ENCODE assay signal across 14 cellular contexts in the genomic region with DNA sequence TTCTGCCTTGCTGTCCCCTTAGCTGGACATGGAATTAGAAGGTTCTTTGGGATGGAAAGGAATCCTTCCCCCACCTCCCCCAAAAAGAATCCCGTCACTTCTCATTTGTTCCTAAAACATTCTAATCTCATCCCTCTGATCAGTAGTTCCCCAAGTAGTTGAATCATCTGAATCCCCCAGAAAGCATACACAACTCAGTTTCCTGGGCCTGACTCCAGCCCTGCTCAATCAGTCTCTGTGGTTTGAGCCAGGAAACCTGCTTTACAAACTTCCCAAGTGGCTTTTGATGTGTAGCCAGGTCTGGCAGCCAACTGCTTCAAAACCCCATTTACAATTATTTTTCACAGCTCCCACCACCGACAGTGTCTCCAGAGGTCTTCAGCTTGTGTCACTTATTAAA. TPM values are rescaled to one million over a fixed set of nuclear protein-coding genes. Genes with fewer than 3 reads are reported as not detected.
A peak's percentile ranks its signal among the peaks of the same experiment; 100 is the strongest.
DNase-seq lines count a peak whose midpoint lies in the region; ATAC-seq, FAIRE-seq and TF ChIP-seq lines count a peak whose summit lies in the region.
"Had no signal": no experiment of that assay in that cellular context is flagged by ENCODE, and none has a peak within 500 bp of the region (broad histone marks: within the 10 kb centered on the region; RNA-seq: fewer than 3 reads in every experiment).

No MANE protein-coding gene starts in this region.

- POLR2A ChIA-PET in GM12878 (lab: Charles Lee) (interaction anchor here (1.1 to 1.4 kb wide), 4 partner anchors 18 to 250 kb away, joined by 3 to 4 read pairs (median 4); no protein-coding TSS in a partner anchor), HepG2 (lab: Yijun Ruan, JAX) (interaction anchor here (1.4 to 3.3 kb wide), 5 partner anchors 10 to 257 kb away, joined by 4 to 22 read pairs (median 7); partner anchors contain the start of gene ZNRF3)

- H3K4me1 Mint-ChIP-seq in immature natural killer cell: peaks cover 7 to 13% of the 10 kb centered on the region in 2 donors
- H3K4me1 Mint-ChIP-seq: naive B cell had no signal

- H3K9me3 Mint-ChIP-seq in immature natural killer cell: no peaks in the 10 kb centered on the region
- H3K9me3 Mint-ChIP-seq: naive B cell had no signal

- H3K27me3 ChIP-seq in GM12878 (replicated peaks in 1 of 2; ENCODE audit: control insufficient read depth in 2 of 2, insufficient read depth in 2 of 2, low read length in 1 of 2): no peaks in the 10 kb centered on the region; a peak in 1 of 4 replicates
- no peaks in the 10 kb centered on the region for H3K27me3 ChIP-seq in HepG2 (ENCODE audit: control insufficient read depth in 1 of 2, insufficient read depth in 2 of 2, low read length in 2 of 2)
- no peaks in the 10 kb centered on the region for H3K27me3 ChIP-seq in upper lobe of right lung

- H4K20me1 ChIP-seq in GM12878 (ENCODE audit: control insufficient read depth, insufficient read depth) (no peaks in the 10 kb centered on the region), HepG2 (ENCODE audit: insufficient read depth, low read length) (peaks cover 9% of the 10 kb centered on the region)

- RAD21 ChIA-PET in GM12878 (lab: Charles Lee; ENCODE audit: unreplicated experiment): interaction anchor here (0.9 to 8.5 kb wide), 41 partner anchors 10 to 441 kb away, joined by 3 to 119 read pairs (median 8); partner anchors contain the start of genes KREMEN1 and ZNRF3

- H3K27ac Mint-ChIP-seq in immature natural killer cell: no peak overlapping the region
- H3K27ac Mint-ChIP-seq: naive B cell had no signal

- H2AFZ ChIP-seq in GM12878 (ENCODE audit: control insufficient read depth, low read depth, low read length): no peak overlapping the region
- no peak overlapping the region for H2AFZ ChIP-seq in HepG2 (ENCODE audit: low read length)

- FAIRE-seq in GM12878 (lab: Jason Lieb, UNC): peak; percentile 44
- no peak for FAIRE-seq in HepG2 (lab: Jason Lieb, UNC)
- FAIRE-seq: D721Med had no signal

- TF ChIP-seq CTCF in GM12878 (IDR thresholded peaks at IDR 0.05 in 2 of 3, conservative IDR thresholded peaks at IDR 0.05 in 1 of 3; ENCODE audit: control insufficient read depth in 2 of 3, extremely low read depth in 1 of 3, insufficient read depth in 1 of 3, low read depth in 3 of 3, low read length in 3 of 3) (no peak), HepG2 (CRISPR knock-in tag; IDR thresholded peaks at IDR 0.05) (no peak), upper lobe of right lung (IDR thresholded peaks at IDR 0.05) (no peak)

- intact Hi-C loops in GM12878 (cut with micrococcal nuclease; ENCODE audit: unreplicated experiment) (loop anchor here (10.0 kb wide), 1 partner anchor 113 kb away; no protein-coding TSS in a partner anchor), HepG2 (cut with micrococcal nuclease; ENCODE audit: unreplicated experiment) (loop anchor here (5.0 kb wide), 1 partner anchor 111 kb away; no protein-coding TSS in a partner anchor), upper lobe of right lung (cut with DNase I) (loop anchor here (5.0 kb wide), 1 partner anchor 189 kb away; no protein-coding TSS in a partner anchor)

- in situ Hi-C loops in GM12878 (cut with MboI) (loop anchor here (25.0 kb wide), 1 partner anchor 1004 kb away; no protein-coding TSS in a partner anchor), HepG2 (cut with HindIII; ENCODE audit: extremely low pct_ligation_motif_present, low pct_unique_long_range_greater_than_20kb) (no loop called here)

- no peak overlapping the region for H3K4me3 ChIP-seq in GM12878
- H3K4me3 ChIP-seq in HepG2 (replicated peaks in 1 of 3; ENCODE audit: insufficient read depth in 1 of 3, low read depth in 2 of 3, low read length in 3 of 3): no peak overlapping the region
- H3K4me3 ChIP-seq in upper lobe of right lung: no peak overlapping the region
- H3K4me3 ChIP-seq: skin epidermis had no signal

- TF ChIP-seq POLR2A in GM12878 (IDR thresholded peaks at IDR 0.05; ENCODE audit: low read depth, low read length) (no peak), HepG2 (IDR thresholded peaks at IDR 0.05; ENCODE audit: insufficient read depth in 1 of 2, low read depth in 2 of 2, low read length in 2 of 2) (no peak)

- no peak overlapping the region for H3K4me3 Mint-ChIP-seq in immature natural killer cell
- H3K4me3 Mint-ChIP-seq: naive B cell had no signal

- H3K27ac ChIP-seq in GM12878 (ENCODE audit: control insufficient read depth, insufficient read depth): no peak overlapping the region
- no peak overlapping the region for H3K27ac ChIP-seq in HepG2 (ENCODE audit: extremely low read length, insufficient read depth, low read length)
- H3K27ac ChIP-seq in upper lobe of right lung: no peak overlapping the region
- H3K27ac ChIP-seq: 22Rv1 had no signal

- ATAC-seq in GM12878: no peak
- ATAC-seq in HepG2: no peak
- peak; percentile 21 for ATAC-seq in upper lobe of right lung
- no peak for ATAC-seq in GM21619 (IDR thresholded peaks at IDR 0.05; ENCODE audit: unreplicated experiment)

- H3K9me3 ChIP-seq in GM12878 (replicated peaks; ENCODE audit: control insufficient read depth, insufficient read depth, low read length): no peaks in the 10 kb centered on the region
- no peaks in the 10 kb centered on the region for H3K9me3 ChIP-seq in HepG2 (ENCODE audit: low read length)
- H3K9me3 ChIP-seq in upper lobe of right lung: no peaks in the 10 kb centered on the region
- H3K9me3 ChIP-seq: thoracic aorta had no signal

- H3K4me1 ChIP-seq in GM12878 (ENCODE audit: control insufficient read depth, insufficient read depth, low read length): no peaks in the 10 kb centered on the region
- peaks cover 79% of the 10 kb centered on the region for H3K4me1 ChIP-seq in HepG2 (ENCODE audit: insufficient read depth, low read length)
- peaks cover 21% of the 10 kb centered on the region for H3K4me1 ChIP-seq in upper lobe of right lung

- CTCF ChIA-PET in GM12878 (lab: Yijun Ruan, JAX) (interaction anchor here (0.8 to 9.5 kb wide), 53 partner anchors 9 to 445 kb away, joined by 3 to 195 read pairs (median 8); partner anchors contain the start of genes XBP1 and ZNRF3), HepG2 (lab: Yijun Ruan, JAX; ENCODE audit: low intra/inter-chr PET ratio, low total read pairs) (interaction anchor here (1.3 to 2.1 kb wide), 2 partner anchors 184 to 186 kb away, joined by 4 to 22 read pairs; no protein-coding TSS in a partner anchor)

- no peak for TF ChIP-seq EP300 in GM12878 (IDR thresholded peaks at IDR 0.05; ENCODE audit: borderline replicate concordance in 1 of 2, control insufficient read depth in 1 of 2, low read depth in 2 of 2, low read length in 2 of 2)
- no peak for TF ChIP-seq EP300 in HepG2 (IDR thresholded peaks at IDR 0.05; ENCODE audit: low read depth in 2 of 2, low read length in 2 of 2)
- TF ChIP-seq EP300 in HepG2 (CRISPR knock-in tag; IDR thresholded peaks at IDR 0.05; ENCODE audit: borderline replicate concordance): no peak

- peaks cover 0 to 5% (median 3%) of the 10 kb centered on the region in 3 donors for H3K27me3 Mint-ChIP-seq in immature natural killer cell (ENCODE audit: low read depth in 3 of 3)

- H3K79me2 ChIP-seq in GM12878 (ENCODE audit: control insufficient read depth, insufficient read depth, low read length) (no peaks in the 10 kb centered on the region), HepG2 (ENCODE audit: insufficient read depth, low read length) (peaks cover 46% of the 10 kb centered on the region)

- SMC1A ChIA-PET in GM12878 (lab: Charles Lee; ENCODE audit: uncharacterized antibody, unreplicated experiment): interaction anchor here (0.6 to 9.1 kb wide), 57 partner anchors 10 to 990 kb away, joined by 3 to 187 read pairs (median 5); partner anchors contain the start of gene C22orf31

- WGBS in GM12878 (ENCODE audit: insufficient coverage, insufficient replicate concordance, low lambda C conversion rate, missing lambda C conversion rate): 10% methylated on average over 2 of the region's 2 CpGs
- 97% methylated on average over 2 of the region's 2 CpGs for whole genome bisulfite sequencing in HepG2 (ENCODE audit: low lambda C conversion rate)

- peaks cover 0 to 9% (median 0%) of the 10 kb centered on the region in 3 donors for H3K36me3 Mint-ChIP-seq in immature natural killer cell
- H3K36me3 Mint-ChIP-seq: naive B cell had no signal

- H3K4me2 ChIP-seq in GM12878 (ENCODE audit: control insufficient read depth, insufficient read depth) (no peak overlapping the region), HepG2 (ENCODE audit: low read depth, low read length) (no peak overlapping the region)

- DNase-seq in NCI-H2029 treated with DMSO at 0.1 percent for 48 hours (lab: John Stamatoyannopoulos, UW) (peak; percentile 15), NCI-H2029 (lab: John Stamatoyannopoulos, UW) (no peak), GM12878 (ENCODE audit: low read depth, low spot score) (no peak), HepG2 (ENCODE audit: low spot score) (no peak), upper lobe of right lung (no peak), kidney glomerular epithelial cell (lab: John Stamatoyannopoulos, UW) (no peak), immature natural killer cell (no peak)
- DNase-seq: Right ventricle myocardium superior had no signal

- no peak for TF ChIP-seq RAD21 in GM12878 (IDR thresholded peaks at IDR 0.05; ENCODE audit: insufficient read depth, low read depth, low read length)
- no peak for TF ChIP-seq RAD21 in HepG2 (CRISPR knock-in tag; IDR thresholded peaks at IDR 0.05)

- no TSS peak for BruUV-seq in GM12878 (replicated peaks; lab: Mats Ljungman, UMichigan)
- BruUV-seq in HepG2 (replicated peaks; lab: Mats Ljungman, UMichigan): no TSS peak

- H3K9ac ChIP-seq in GM12878 (ENCODE audit: control insufficient read depth, insufficient read depth, low read length) (no peak overlapping the region), HepG2 (ENCODE audit: insufficient read depth, low read depth, low read length) (no peak overlapping the region)

- peaks cover 0 to 3% of the 10 kb centered on the region in 2 experiments; a peak in 2 of 4 replicates for H3K36me3 ChIP-seq in GM12878 (ENCODE audit: control insufficient read depth in 2 of 2, insufficient read depth in 2 of 2, low read length in 1 of 2)
- peaks cover 22 to 81% of the 10 kb centered on the region in 2 experiments for H3K36me3 ChIP-seq in HepG2 (replicated peaks in 1 of 2; ENCODE audit: control insufficient read depth in 1 of 2, insufficient read depth in 2 of 2, low read length in 2 of 2)
- H3K36me3 ChIP-seq in upper lobe of right lung: peaks cover 8% of the 10 kb centered on the region

RNA-seq across cellular contexts. Expression of gene C22orf31, which starts 20.2 kb away (rescaled TPM):
- not detected in 2 replicates for total RNA-seq in GM12878 (2013; cell fraction: nucleolus; rRNA removed)
- not detected in 2 replicates for total RNA-seq in GM12878 (2014; rRNA removed)
- total RNA-seq in GM12878 (2014; rRNA removed; fragmentation: Illumina TruSeq; extraction: Trizol): not detected in 2 replicates
- total RNA-seq in GM12878 (2021): not detected in 2 replicates
- polyA plus RNA-seq in GM12878 (2011; ENCODE audit: low read depth): not detected
- not detected in 2 replicates for polyA plus RNA-seq in GM12878 (2011; rRNA removed)
- polyA plus RNA-seq in GM12878 (2011; cell fraction: cytosol; rRNA removed): 0.06 TPM in 1 of 2 replicates, not detected in the other
- not detected in 2 replicates for polyA plus RNA-seq in GM12878 (2011; cell fraction: nucleus; rRNA removed)
- polyA plus RNA-seq in GM12878 (2012): not detected in 2 replicates
- polyA plus RNA-seq in GM12878 (2014; fragmentation: Illumina TruSeq; extraction: Trizol): not detected in 2 replicates
- polyA plus RNA-seq in GM12878 (2014; fragmentation: Nextera tagmentation; extraction: Ambion mirVana): not detected
- polyA plus RNA-seq in GM12878 (2014; rRNA removed): not detected in 2 replicates
- not detected for polyA plus RNA-seq in GM12878 (2016; fragmentation: Nextera tagmentation; extraction: Ambion mirVana)
- not detected in 2 replicates for polyA minus RNA-seq in GM12878 (2011; rRNA and poly(A)+ RNA removed)
- polyA minus RNA-seq in GM12878 (2011; cell fraction: cytosol; rRNA and poly(A)+ RNA removed): not detected in 2 replicates
- polyA minus RNA-seq in GM12878 (2011; cell fraction: nucleus; rRNA and poly(A)+ RNA removed): not detected in 2 replicates
- not detected in 2 replicates for total RNA-seq in HepG2 (2016; rRNA removed; fragmentation: Illumina TruSeq; extraction: Trizol)
- not detected in 2 replicates for total RNA-seq in HepG2 (2016; cell fraction: cytosol; rRNA removed; fragmentation: Illumina TruSeq; extraction: Trizol; ENCODE audit: low read depth)
- total RNA-seq in HepG2 (2016; cell fraction: insoluble cytoplasmic fraction; rRNA removed; fragmentation: Illumina TruSeq; extraction: Trizol): 0.19 TPM in 1 of 2 replicates, not detected in the other
- total RNA-seq in HepG2 (2016; cell fraction: membrane; rRNA removed; fragmentation: Illumina TruSeq; extraction: Trizol): not detected in 2 replicates
- total RNA-seq in HepG2 (2016; cell fraction: nucleus; rRNA removed; fragmentation: Illumina TruSeq; extraction: Trizol): not detected in 2 replicates
- not detected in 2 replicates for polyA plus RNA-seq in HepG2 (2011; rRNA removed)
- polyA plus RNA-seq in HepG2 (2011; cell fraction: cytosol; rRNA removed): not detected in 2 replicates
- polyA plus RNA-seq in HepG2 (2011; cell fraction: nucleus; rRNA removed): not detected in 2 replicates
- polyA plus RNA-seq in HepG2 (2012): not detected in 2 replicates
- polyA plus RNA-seq in HepG2 (2016; cell fraction: cytosol; fragmentation: Illumina TruSeq; extraction: Trizol; ENCODE audit: low read depth): 0.25 TPM in 1 of 2 replicates, not detected in the other
- not detected in 2 replicates for polyA plus RNA-seq in HepG2 (2016; cell fraction: insoluble cytoplasmic fraction; fragmentation: Illumina TruSeq; extraction: Trizol; ENCODE audit: low read depth)
- polyA plus RNA-seq in HepG2 (2016; cell fraction: membrane; fragmentation: Illumina TruSeq; extraction: Trizol; ENCODE audit: low read depth): not detected in 2 replicates
- polyA plus RNA-seq in HepG2 (2016; cell fraction: nucleus; fragmentation: Illumina TruSeq; extraction: Trizol; ENCODE audit: insufficient read depth, low read depth): not detected in 2 replicates
- not detected in 2 replicates for polyA minus RNA-seq in HepG2 (2011; rRNA and poly(A)+ RNA removed; ENCODE audit: low replicate concordance)
- polyA minus RNA-seq in HepG2 (2011; cell fraction: cytosol; rRNA and poly(A)+ RNA removed): not detected in 2 replicates
- not detected in 2 replicates for polyA minus RNA-seq in HepG2 (2011; cell fraction: nucleus; rRNA and poly(A)+ RNA removed)
- not detected for total RNA-seq in upper lobe of right lung
- polyA plus RNA-seq in immature natural killer cell: not detected
- total RNA-seq: Right ventricle myocardium superior, thoracic aorta had no signal

RNA-seq across cellular contexts. Expression of gene KREMEN1, which starts 31.4 kb away (rescaled TPM):
- 1.3 TPM in 2 replicates for total RNA-seq in GM12878 (2013; cell fraction: nucleolus; rRNA removed)
- total RNA-seq in GM12878 (2014; rRNA removed) (0.17 and 0.27 TPM in 2 replicates), GM12878 (2014; rRNA removed; fragmentation: Illumina TruSeq; extraction: Trizol) (0.13 and 0.14 TPM in 2 replicates), GM12878 (2021) (0.40 and 0.46 TPM in 2 replicates), HepG2 (2016; rRNA removed; fragmentation: Illumina TruSeq; extraction: Trizol) (10.2 and 13.8 TPM in 2 replicates), upper lobe of right lung (23.3 TPM)
- polyA plus RNA-seq in GM12878 (2011; ENCODE audit: low read depth): 0.21 TPM
- polyA plus RNA-seq in GM12878 (2011; rRNA removed) (1.8 and 2.5 TPM in 2 replicates), GM12878 (2014; fragmentation: Illumina TruSeq; extraction: Trizol) (0.05 and 0.59 TPM in 2 replicates), GM12878 (2014; fragmentation: Nextera tagmentation; extraction: Ambion mirVana) (under 1 TPM; 0.10 to 0.11 TPM), GM12878 (2014; rRNA removed) (0.37 and 0.74 TPM in 2 replicates), GM12878 (2016; fragmentation: Nextera tagmentation; extraction: Ambion mirVana) (under 1 TPM in 1 of 2 experiments, not detected in 1; 0.20 TPM), HepG2 (2011; rRNA removed) (8.9 and 9.8 TPM in 2 replicates), immature natural killer cell (not detected)
- polyA plus RNA-seq in GM12878 (2011; cell fraction: cytosol; rRNA removed): 3.0 and 3.5 TPM in 2 replicates
- polyA plus RNA-seq in GM12878 (2011; cell fraction: nucleus; rRNA removed): 1.2 and 2.0 TPM in 2 replicates
- polyA plus RNA-seq in GM12878 (2012): 0.27 and 0.47 TPM in 2 replicates
- 4.3 and 5.2 TPM in 2 replicates for polyA minus RNA-seq in GM12878 (2011; rRNA and poly(A)+ RNA removed)
- polyA minus RNA-seq in GM12878 (2011; cell fraction: cytosol; rRNA and poly(A)+ RNA removed): 1.9 and 2.7 TPM in 2 replicates
- 1.2 and 2.2 TPM in 2 replicates for polyA minus RNA-seq in GM12878 (2011; cell fraction: nucleus; rRNA and poly(A)+ RNA removed)
- 1.6 and 2.8 TPM in 2 replicates for total RNA-seq in HepG2 (2016; cell fraction: cytosol; rRNA removed; fragmentation: Illumina TruSeq; extraction: Trizol; ENCODE audit: low read depth)
- 8.1 and 13.9 TPM in 2 replicates for total RNA-seq in HepG2 (2016; cell fraction: insoluble cytoplasmic fraction; rRNA removed; fragmentation: Illumina TruSeq; extraction: Trizol)
- 6.5 and 7.3 TPM in 2 replicates for total RNA-seq in HepG2 (2016; cell fraction: membrane; rRNA removed; fragmentation: Illumina TruSeq; extraction: Trizol)
- total RNA-seq in HepG2 (2016; cell fraction: nucleus; rRNA removed; fragmentation: Illumina TruSeq; extraction: Trizol): 10.2 and 12.6 TPM in 2 replicates
- 8.5 and 10.8 TPM in 2 replicates for polyA plus RNA-seq in HepG2 (2011; cell fraction: cytosol; rRNA removed)
- polyA plus RNA-seq in HepG2 (2011; cell fraction: nucleus; rRNA removed): 5.2 and 6.3 TPM in 2 replicates
- 5.6 and 7.9 TPM in 2 replicates for polyA plus RNA-seq in HepG2 (2012)
- polyA plus RNA-seq in HepG2 (2016; cell fraction: cytosol; fragmentation: Illumina TruSeq; extraction: Trizol; ENCODE audit: low read depth): 1.5 TPM in 2 replicates
- 9.5 and 11.0 TPM in 2 replicates for polyA plus RNA-seq in HepG2 (2016; cell fraction: insoluble cytoplasmic fraction; fragmentation: Illumina TruSeq; extraction: Trizol; ENCODE audit: low read depth)
- polyA plus RNA-seq in HepG2 (2016; cell fraction: membrane; fragmentation: Illumina TruSeq; extraction: Trizol; ENCODE audit: low read depth): 4.1 and 5.6 TPM in 2 replicates
- polyA plus RNA-seq in HepG2 (2016; cell fraction: nucleus; fragmentation: Illumina TruSeq; extraction: Trizol; ENCODE audit: insufficient read depth, low read depth): 20.4 and 21.5 TPM in 2 replicates
- polyA minus RNA-seq in HepG2 (2011; rRNA and poly(A)+ RNA removed; ENCODE audit: low replicate concordance): 1.5 and 13.8 TPM in 2 replicates
- polyA minus RNA-seq in HepG2 (2011; cell fraction: cytosol; rRNA and poly(A)+ RNA removed): 5.3 and 6.3 TPM in 2 replicates
- polyA minus RNA-seq in HepG2 (2011; cell fraction: nucleus; rRNA and poly(A)+ RNA removed): 1.8 and 2.7 TPM in 2 replicates
